33 cellular contexts compared by ENCODE assay signal in genomic region chr10:47217123-47217522, GRCh38.
"Had no signal": no experiment of that assay in that cellular context is flagged by ENCODE, and none has a peak within 500 bp of the region (broad histone marks: within the 10 kb centered on the region; RNA-seq: fewer than 3 reads in every experiment).

No MANE protein-coding gene starts in this region.

- H3K4me1 Mint-ChIP-seq: central memory CD8-positive, alpha-beta T cell had no signal

- H3K27me3 ChIP-seq: brain microvascular endothelial cell, cardiac muscle cell, colonic mucosa had no signal

- H3K9me3 ChIP-seq: colonic mucosa, SK-N-SH had no signal

- ATAC-seq: K562, Panc1 had no signal

- H3K4me3 ChIP-seq: cardiac muscle cell, colonic mucosa, K562, MG63, SJSA1 had no signal

- H3K27ac ChIP-seq: brain microvascular endothelial cell, cardiac muscle cell, colonic mucosa, SJSA1, WERI-Rb-1 had no signal

- H3K4me3 Mint-ChIP-seq: activated CD4-positive, alpha-beta T cell treated with anti-CD3 and anti-CD28 coated beads, Interleukin-2, amount 10 ng/mL, durations not matched to agents 7 days and 5 days; activated naive CD4-positive, alpha-beta T cell treated with anti-CD3 and anti-CD28 coated beads, Interleukin-2, amount 50 U/mL, for 24 hours; activated T-helper 1 cell treated with anti-CD3 and anti-CD28 coated beads, Interleukin-12 subunit alpha, Interleukin-12 subunit beta, Interleukin-2, Interleukin-4 antibody, amounts not matched to agents 30 ng/mL and 10 ng/mL and 1 ng/mL, durations not matched to agents 14 hours and 24 hours and 36 hours; central memory CD8-positive, alpha-beta T cell had no signal

- H3K4me2 ChIP-seq: SK-N-SH had no signal

- H3K4me1 ChIP-seq: colonic mucosa had no signal

- H3K27ac Mint-ChIP-seq: activated CD4-positive, alpha-beta T cell treated with anti-CD3 and anti-CD28 coated beads, Interleukin-2, amount 10 ng/mL, durations not matched to agents 7 days and 5 days; activated T-helper 1 cell treated with anti-CD3 and anti-CD28 coated beads, Interleukin-12 subunit alpha, Interleukin-12 subunit beta, Interleukin-2, Interleukin-4 antibody, amounts not matched to agents 30 ng/mL and 10 ng/mL and 1 ng/mL, durations not matched to agents 14 hours and 24 hours and 36 hours had no signal

- H3K27me3 Mint-ChIP-seq: activated CD4-positive, alpha-beta T cell treated with anti-CD3 and anti-CD28 coated beads, Interleukin-2, amount 10 ng/mL, durations not matched to agents 7 days and 5 days; activated naive CD4-positive, alpha-beta T cell treated with anti-CD3 and anti-CD28 coated beads, Interleukin-2, amount 50 U/mL, for 24 hours had no signal

- H3K36me3 ChIP-seq: brain microvascular endothelial cell, cardiac muscle cell, colonic mucosa, MG63, SJSA1, WERI-Rb-1 had no signal

- H3K9me2 ChIP-seq: SK-N-SH had no signal

- H3K9ac ChIP-seq: SK-N-SH had no signal

- DNase-seq: activated CD4-positive, alpha-beta T cell treated with anti-CD3 and anti-CD28 coated beads, Interleukin-2, amount 10 ng/mL, durations not matched to agents 7 days and 5 days; activated CD4-positive, alpha-beta T cell treated with anti-CD3 and anti-CD28 coated beads, Interleukin-2, amount 50 U/mL, for 48 hours; activated CD4-positive, CD25-positive, alpha-beta regulatory T cell; activated CD8-positive, alpha-beta memory T cell treated with anti-CD3 and anti-CD28 coated beads, Interleukin-2, amount 50 U/mL, for 4 hours; activated effector memory CD4-positive, alpha-beta T cell treated with anti-CD3 and anti-CD28 coated beads, Interleukin-2, amount 50 U/mL, for 16 hours; activated naive CD4-positive, alpha-beta T cell; activated T-cell treated with anti-CD3 and anti-CD28 coated beads for 4 hours; amniotic stem cell; aorta; brain microvascular endothelial cell; colonic mucosa; IMR-90; Karpas-422; MG63; MV-4-11; NCI-H1092; NCI-H1436 treated with DMSO at 0.1 percent for 48 hours; NCI-H1694 treated with DMSO at 0.1 percent for 48 hours; NCI-H2029; NCI-H345; NCI-H524 treated with DMSO at 0.1 percent for 48 hours; RPMI8226; SHP77 treated with DMSO at 0.1 percent for 48 hours; SK-N-SH; T1000; WERI-Rb-1 had no signal
